Comparison of ENCODE assay signal across 22 cellular contexts in genomic region chr20:58523072-58523681, GRCh38. TPM values are rescaled to one million over a fixed set of nuclear protein-coding genes. Genes with fewer than 3 reads are reported as not detected.
DNase-seq lines count a peak whose midpoint lies in the region; ATAC-seq, FAIRE-seq and TF ChIP-seq lines count a peak whose summit lies in the region.
"Had no signal": no experiment of that assay in that cellular context is flagged by ENCODE, and none has a peak within 500 bp of the region (broad histone marks: within the 10 kb centered on the region; RNA-seq: fewer than 3 reads in every experiment).

No MANE protein-coding gene starts in this region.

- no peak for TF ChIP-seq POLR2A in HepG2 (IDR thresholded peaks at IDR 0.05; ENCODE audit: insufficient read depth in 1 of 2, low read depth in 2 of 2, low read length in 2 of 2)

- no peak for TF ChIP-seq EP300 in HepG2 (IDR thresholded peaks at IDR 0.05; ENCODE audit: low read depth in 2 of 2, low read length in 2 of 2)
- TF ChIP-seq EP300 in HepG2 (CRISPR knock-in tag; IDR thresholded peaks at IDR 0.05; ENCODE audit: borderline replicate concordance): no peak

- no peak for ATAC-seq in HepG2
- ATAC-seq: activated T-cell treated with anti-CD3 and anti-CD28 coated beads, Interleukin-2, amount 50 U/mL, for 72 hours; body of pancreas; gastrocnemius medialis had no signal

- POLR2A ChIA-PET in HepG2 (lab: Yijun Ruan, JAX): no interaction called here

- H3K79me2 ChIP-seq in osteoblast (ENCODE audit: insufficient read depth, low read length) (peaks cover 29% of the 10 kb centered on the region), HepG2 (ENCODE audit: insufficient read depth, low read length) (no peaks in the 10 kb centered on the region), hepatocyte (no peaks in the 10 kb centered on the region)

- no peak overlapping the region for H3K4me3 ChIP-seq in bronchial epithelial cell (ENCODE audit: low read depth, low read length)
- H3K4me3 ChIP-seq in osteoblast (ENCODE audit: insufficient read depth, low read length): no peak overlapping the region
- no peak overlapping the region for H3K4me3 ChIP-seq in HepG2 (replicated peaks in 1 of 3; ENCODE audit: insufficient read depth in 1 of 3, low read depth in 2 of 3, low read length in 3 of 3)
- H3K4me3 ChIP-seq in hepatocyte: no peak overlapping the region
- H3K4me3 ChIP-seq: body of pancreas, colonic mucosa, gastrocnemius medialis had no signal

- CTCF ChIA-PET in HepG2 (lab: Yijun Ruan, JAX; ENCODE audit: low intra/inter-chr PET ratio, low total read pairs): no interaction called here

- DNase-seq in DMS 273 (lab: John Stamatoyannopoulos, UW; ENCODE audit: unreplicated experiment) (peak; percentile 68), NCI-H524 treated with DMSO at 0.1 percent for 48 hours (lab: John Stamatoyannopoulos, UW) (peak; percentile 4), bronchial epithelial cell (ENCODE audit: low read depth) (peak; percentile 17), osteoblast (ENCODE audit: insufficient read length, low spot score, missing footprints) (no peak), T-helper 2 cell (no peak), HepG2 (ENCODE audit: low spot score) (no peak), hepatocyte (ENCODE audit: low spot score) (no peak), dermis blood vessel endothelial cell (no peak)
- DNase-seq: activated CD4-positive, CD25-positive, alpha-beta regulatory T cell treated with anti-CD3 and anti-CD28 coated beads, Interleukin-2, amount 50 U/mL, for 72 hours; activated T-cell treated with anti-CD3 and anti-CD28 coated beads, Interleukin-2, amount 50 U/mL, for 72 hours; body of pancreas; colonic mucosa; gastrocnemius medialis; left cardiac atrium; NCI-H1048; NCI-H2029; NCI-H526; SHP77 treated with DMSO at 0.1 percent for 48 hours had no signal

- H3K9me2 ChIP-seq in hepatocyte (replicated peaks; ENCODE audit: insufficient read depth): no peaks in the 10 kb centered on the region

- TF ChIP-seq CTCF in bronchial epithelial cell (IDR thresholded peaks at IDR 0.05; ENCODE audit: insufficient read depth, low read length, severe bottlenecking) (no peak), osteoblast (IDR thresholded peaks at IDR 0.05; ENCODE audit: extremely low read depth, low read depth, low read length) (no peak), HepG2 (CRISPR knock-in tag; IDR thresholded peaks at IDR 0.05) (no peak), hepatocyte (IDR thresholded peaks at IDR 0.05; ENCODE audit: poor library complexity) (no peak)

- FAIRE-seq in bronchial epithelial cell (lab: Jason Lieb, UNC) (no peak), HepG2 (lab: Jason Lieb, UNC) (no peak)

- no peaks in the 10 kb centered on the region for H3K27me3 ChIP-seq in bronchial epithelial cell (ENCODE audit: control insufficient read depth, insufficient read depth, low read length)
- H3K27me3 ChIP-seq in osteoblast (ENCODE audit: insufficient read depth, low read length): no peaks in the 10 kb centered on the region
- H3K27me3 ChIP-seq in HepG2 (ENCODE audit: control insufficient read depth in 1 of 2, insufficient read depth in 2 of 2, low read length in 2 of 2): peaks cover 0 to 39% of the 10 kb centered on the region in 2 experiments; a peak in 2 of 5 replicates
- no peaks in the 10 kb centered on the region for H3K27me3 ChIP-seq in hepatocyte
- H3K27me3 ChIP-seq: body of pancreas, colonic mucosa, gastrocnemius medialis had no signal

- 33% methylated on average over 13 of the region's 13 CpGs for WGBS in HepG2 (ENCODE audit: low lambda C conversion rate)
- WGBS in hepatocyte (ENCODE audit: low lambda C conversion rate, missing lambda C conversion rate): 41% methylated on average over 12 of the region's 13 CpGs

- H3K36me3 ChIP-seq in bronchial epithelial cell (ENCODE audit: control insufficient read depth, insufficient read depth, low read length) (no peaks in the 10 kb centered on the region), osteoblast (ENCODE audit: insufficient read depth, low read length) (peaks cover 33% of the 10 kb centered on the region), HepG2 (replicated peaks in 1 of 2; ENCODE audit: control insufficient read depth in 1 of 2, insufficient read depth in 2 of 2, low read length in 2 of 2) (no peaks in the 10 kb centered on the region), hepatocyte (replicated peaks; ENCODE audit: insufficient read depth, low read depth) (no peaks in the 10 kb centered on the region)
- H3K36me3 ChIP-seq: colonic mucosa, gastrocnemius medialis had no signal

- TF ChIP-seq RAD21 in HepG2 (CRISPR knock-in tag; IDR thresholded peaks at IDR 0.05): no peak

- H3K27ac ChIP-seq in osteoblast (ENCODE audit: low read depth, low read length) (no peak overlapping the region), HepG2 (ENCODE audit: extremely low read length, insufficient read depth, low read length) (no peak overlapping the region), hepatocyte (no peak overlapping the region)
- H3K27ac ChIP-seq: body of pancreas, colonic mucosa, epithelial cell of prostate, gastrocnemius medialis, KMS-11 had no signal

- H2AFZ ChIP-seq in osteoblast (ENCODE audit: low read length) (no peak overlapping the region), HepG2 (ENCODE audit: low read length) (no peak overlapping the region), hepatocyte (no peak overlapping the region)

- no TSS peak for BruUV-seq in HepG2 (replicated peaks; lab: Mats Ljungman, UMichigan)

- intact Hi-C loops in HepG2 (cut with micrococcal nuclease; ENCODE audit: unreplicated experiment): no loop called here

- peaks cover 30% of the 10 kb centered on the region for H3K4me1 ChIP-seq in osteoblast (ENCODE audit: insufficient read depth, low read length)
- H3K4me1 ChIP-seq in HepG2 (ENCODE audit: insufficient read depth, low read length): no peaks in the 10 kb centered on the region
- H3K4me1 ChIP-seq in hepatocyte (ENCODE audit: insufficient read depth): no peaks in the 10 kb centered on the region
- H3K4me1 ChIP-seq: body of pancreas, colonic mucosa, gastrocnemius medialis had no signal

- in situ Hi-C loops in HepG2 (cut with HindIII; ENCODE audit: extremely low pct_ligation_motif_present, low pct_unique_long_range_greater_than_20kb): no loop called here

- H3K4me2 ChIP-seq in osteoblast (ENCODE audit: insufficient read depth, low read length): peak overlapping the region; percentile 8
- H3K4me2 ChIP-seq in HepG2 (ENCODE audit: low read depth, low read length): no peak overlapping the region
- H3K4me2 ChIP-seq in hepatocyte: no peak overlapping the region
- H3K4me2 ChIP-seq: KMS-11 had no signal

- H4K20me1 ChIP-seq in osteoblast (ENCODE audit: insufficient read depth, low read length) (peaks cover 2% of the 10 kb centered on the region), HepG2 (ENCODE audit: insufficient read depth, low read length) (no peaks in the 10 kb centered on the region), hepatocyte (ENCODE audit: insufficient read depth, poor library complexity, severe bottlenecking) (no peaks in the 10 kb centered on the region)

- no peak overlapping the region for H3K9ac ChIP-seq in HepG2 (ENCODE audit: insufficient read depth, low read depth, low read length)
- H3K9ac ChIP-seq: KMS-11 had no signal

- H3K9me3 ChIP-seq in osteoblast (ENCODE audit: low read depth, low read length) (peaks cover 6% of the 10 kb centered on the region), HepG2 (ENCODE audit: low read length) (peaks cover 18% of the 10 kb centered on the region), hepatocyte (ENCODE audit: low read depth) (peaks cover 8% of the 10 kb centered on the region)
- H3K9me3 ChIP-seq: body of pancreas, colonic mucosa had no signal

TF ChIP-seq in HepG2, 621 proteins besides CTCF, POLR2A, EP300 and RAD21 (continues in another document):
- no peak for TF ChIP-seq BHLHE40 (IDR thresholded peaks at IDR 0.05; ENCODE audit: low read length)
- no peak for TF ChIP-seq CAMTA2 (CRISPR knock-in tag; IDR thresholded peaks at IDR 0.05; ENCODE audit: borderline replicate concordance)
- TF ChIP-seq NFRKB (IDR thresholded peaks at IDR 0.05): no peak
- no peak for TF ChIP-seq ZNF383 (CRISPR knock-in tag; IDR thresholded peaks at IDR 0.05; ENCODE audit: borderline replicate concordance)
- TF ChIP-seq RCOR2 (CRISPR knock-in tag; IDR thresholded peaks at IDR 0.05): no peak

RNA-seq across cellular contexts. Expression of gene APCDD1L, which starts 8.0 kb away (rescaled TPM):
- total RNA-seq in bronchial epithelial cell: under 0.01 TPM in 1 of 2 replicates, not detected in the other
- 16.3 and 16.5 TPM in 2 replicates for total RNA-seq in osteoblast
- not detected in 2 replicates for total RNA-seq in HepG2 (2016; rRNA removed; fragmentation: Illumina TruSeq; extraction: Trizol)
- not detected in 2 replicates for total RNA-seq in HepG2 (2016; cell fraction: cytosol; rRNA removed; fragmentation: Illumina TruSeq; extraction: Trizol; ENCODE audit: low read depth)
- total RNA-seq in HepG2 (2016; cell fraction: insoluble cytoplasmic fraction; rRNA removed; fragmentation: Illumina TruSeq; extraction: Trizol): not detected in 2 replicates
- not detected in 2 replicates for total RNA-seq in HepG2 (2016; cell fraction: membrane; rRNA removed; fragmentation: Illumina TruSeq; extraction: Trizol)
- not detected in 2 replicates for total RNA-seq in HepG2 (2016; cell fraction: nucleus; rRNA removed; fragmentation: Illumina TruSeq; extraction: Trizol)
- not detected in 2 replicates for polyA plus RNA-seq in HepG2 (2011; rRNA removed)
- polyA plus RNA-seq in HepG2 (2011; cell fraction: cytosol; rRNA removed): not detected in 2 replicates
- polyA plus RNA-seq in HepG2 (2011; cell fraction: nucleus; rRNA removed): not detected in 2 replicates
- not detected in 2 replicates for polyA plus RNA-seq in HepG2 (2012)
- polyA plus RNA-seq in HepG2 (2016; cell fraction: cytosol; fragmentation: Illumina TruSeq; extraction: Trizol; ENCODE audit: low read depth): not detected in 2 replicates
- not detected in 2 replicates for polyA plus RNA-seq in HepG2 (2016; cell fraction: insoluble cytoplasmic fraction; fragmentation: Illumina TruSeq; extraction: Trizol; ENCODE audit: low read depth)
- polyA plus RNA-seq in HepG2 (2016; cell fraction: membrane; fragmentation: Illumina TruSeq; extraction: Trizol; ENCODE audit: low read depth): not detected in 2 replicates
- not detected in 2 replicates for polyA plus RNA-seq in HepG2 (2016; cell fraction: nucleus; fragmentation: Illumina TruSeq; extraction: Trizol; ENCODE audit: insufficient read depth, low read depth)
- polyA minus RNA-seq in HepG2 (2011; rRNA and poly(A)+ RNA removed; ENCODE audit: low replicate concordance): 0.09 TPM in 1 of 2 replicates, not detected in the other
- polyA minus RNA-seq in HepG2 (2011; cell fraction: cytosol; rRNA and poly(A)+ RNA removed): not detected in 2 replicates
- polyA minus RNA-seq in HepG2 (2011; cell fraction: nucleus; rRNA and poly(A)+ RNA removed): not detected in 2 replicates
- 0.23 TPM in 1 of 2 replicates, not detected in the other for total RNA-seq in hepatocyte
- polyA plus RNA-seq in hepatocyte: 0.07 TPM in 1 of 2 replicates, not detected in the other
- total RNA-seq in dermis blood vessel endothelial cell: 0.17 and 0.19 TPM in 2 replicates
- total RNA-seq: activated CD8-positive, alpha-beta memory T cell treated with anti-CD3 and anti-CD28 coated beads for 36 hours; activated T-cell treated with anti-CD3 and anti-CD28 coated beads, Interleukin-2, amount 50 U/mL, for 72 hours; mononuclear cell had no signal

Comparison
In these comparisons a context has a peak if more than half of its experiments do, and no peak if none do; other contexts are left out.
1. DNase-seq: peak in DMS 273 (single experiment), NCI-H524 treated with DMSO at 0.1 percent for 48 hours (single experiment) and bronchial epithelial cell (single experiment); none in osteoblast (single experiment), T-helper 2 cell (0 of 5), HepG2 (single experiment), hepatocyte (single experiment) and dermis blood vessel endothelial cell (single experiment).
2. RNA of gene APCDD1L, which starts 8.0 kb away (total RNA-seq): 16.3 to 16.5 TPM in osteoblast; 0.23 TPM in hepatocyte, 0.17 to 0.19 TPM in dermis blood vessel endothelial cell, under 0.01 TPM in bronchial epithelial cell and not detected in HepG2; every median in the first group is over 10 times any median in the second.